Comparison of ENCODE assay signal across 1 cellular context in the genomic region with DNA sequence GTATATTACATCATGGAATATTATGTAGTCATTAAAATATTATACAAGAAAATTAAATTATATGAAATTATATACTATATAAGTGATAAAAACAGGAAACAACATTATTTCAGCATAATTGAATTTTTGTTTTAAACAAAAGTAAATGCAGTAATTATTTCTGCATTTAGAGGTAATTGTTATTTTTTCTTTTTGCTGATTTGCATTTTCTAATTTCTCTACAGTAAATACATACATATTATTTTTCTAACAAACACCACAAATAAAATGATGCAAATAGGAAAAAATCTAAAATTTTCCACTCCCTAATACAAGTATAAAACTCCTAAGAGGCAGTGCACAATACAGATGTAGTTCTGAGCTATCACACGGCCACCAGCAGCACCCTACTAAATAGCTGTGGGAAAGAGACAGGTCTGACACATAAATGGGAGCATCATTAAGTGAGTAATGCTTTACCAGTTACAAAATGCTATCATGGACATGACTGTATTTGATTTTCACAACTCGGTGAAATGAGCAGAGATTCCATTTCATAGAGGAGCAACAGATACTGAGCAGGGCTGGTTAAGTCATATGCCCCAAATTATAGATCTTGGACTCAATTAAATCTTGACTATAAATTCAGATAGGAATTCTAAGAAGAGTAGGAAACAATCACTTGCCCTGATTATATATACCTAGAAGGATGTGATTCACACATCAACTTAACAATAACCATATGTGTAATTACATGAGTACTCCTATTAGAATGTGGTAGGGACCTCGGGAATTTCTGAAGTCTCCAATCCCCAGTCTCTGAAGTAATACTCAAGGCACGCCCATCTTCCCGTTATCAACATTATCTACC.
TF ChIP-seq lines count a peak whose summit lies in the region.

No MANE protein-coding gene starts in this region.

TF ChIP-seq in HepG2, 621 proteins besides CTCF, POLR2A, EP300 and RAD21:
- TF ChIP-seq ZNF138 (CRISPR knock-in tag; IDR thresholded peaks at IDR 0.05; ENCODE audit: low read depth) = no peak
- no peak for TF ChIP-seq SRSF1 (optimal IDR thresholded peaks at IDR 0.05; ENCODE audit: low read depth, low read length)
- TF ChIP-seq MAFF (IDR thresholded peaks at IDR 0.05; ENCODE audit: low read depth, low read length) = peak; percentile 12; the same call in 1 of the 2 replicates
- peak; percentile 21 to 53; a peak in 1 of 4 replicates for TF ChIP-seq MAFK (conservative IDR thresholded peaks at IDR 0.05 in 1 of 2, IDR thresholded peaks at IDR 0.05 in 1 of 2; ENCODE audit: low read length in 2 of 2)
